Comparison of ENCODE assay signal across 28 cellular contexts in the genomic region with DNA sequence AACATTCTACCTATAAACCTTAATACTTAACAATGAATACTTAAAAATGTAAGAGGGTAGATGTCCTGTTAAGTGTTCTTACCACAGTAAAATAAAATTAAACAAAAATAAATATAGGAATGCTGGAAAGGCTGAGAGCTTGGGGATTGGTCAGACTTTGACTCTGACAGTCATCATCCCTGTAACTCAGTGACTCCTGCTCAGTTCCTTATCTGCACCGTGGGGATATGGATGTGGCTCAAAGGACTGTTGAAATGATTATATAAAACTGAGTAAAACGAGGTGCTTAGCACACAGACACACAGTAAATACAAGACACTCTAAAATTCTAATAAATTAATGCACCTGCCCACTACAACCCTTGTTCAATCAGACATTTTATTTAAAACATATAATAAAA.
"Had no signal": no experiment of that assay in that cellular context is flagged by ENCODE, and none has a peak within 500 bp of the region (broad histone marks: within the 10 kb centered on the region; RNA-seq: fewer than 3 reads in every experiment).

No MANE protein-coding gene starts in this region.

- H3K36me3 ChIP-seq: neural progenitor cell, ovary, right lobe of liver, sigmoid colon, spleen, suprapubic skin, tibial artery, transverse colon, upper lobe of right lung, uterus had no signal

- ATAC-seq: naive thymus-derived CD4-positive, alpha-beta T cell; natural killer cell; psoas muscle; right cardiac atrium; right lobe of liver; stimulated activated memory B cell treated with anti-CD40 and anti-IgM and Interleukin-4, amounts not matched to agents 10 μg/mL and 1 μg/mL and 100 μg/mL, for 72 hours; stimulated activated naive CD8-positive, alpha-beta T cell treated with anti-CD3 and anti-CD28 coated beads, Interleukin-15, Interleukin-2, amounts not matched to agents 100 U/mL and 50 U/mL, for 24 hours; upper lobe of right lung had no signal

- H2AFZ ChIP-seq: neural progenitor cell, parathyroid adenoma had no signal

- H3K4me2 ChIP-seq: neural progenitor cell, smooth muscle cell had no signal

- DNase-seq: naive thymus-derived CD4-positive, alpha-beta T cell; natural killer cell; occipital lobe; ovary; psoas muscle; right cardiac atrium; right lobe of liver; sigmoid colon; spleen; stimulated activated CD4-positive, alpha-beta T cell treated with anti-CD3 and anti-CD28 coated beads, Interleukin-12 subunit alpha, Interleukin-12 subunit beta, amount 100 ng/mL, for 4 hours; stimulated activated CD4-positive, alpha-beta T cell treated with anti-CD3 and anti-CD28 coated beads, Interleukin-1b, Interleukin-23, amount 100 ng/mL, for 48 hours; stimulated activated CD4-positive, alpha-beta T cell treated with anti-CD3 and anti-CD28 coated beads, Interleukin-4, amount 100 ng/mL, for 1 hour; stimulated activated CD4-positive, alpha-beta T cell treated with anti-CD3 and anti-CD28 coated beads, Interleukin-4, amount 100 ng/mL, for 4 hours; stimulated activated CD8-positive, alpha-beta memory T cell treated with anti-CD3 and anti-CD28 coated beads, Interleukin-4, amount 100 ng/mL, for 48 hours; stimulated activated naive CD4-positive, alpha-beta T cell; stimulated activated naive CD8-positive, alpha-beta T cell treated with anti-CD3 and anti-CD28 coated beads, Interleukin-15, amount 100 ng/mL, for 72 hours; stimulated activated naive CD8-positive, alpha-beta T cell treated with anti-CD3 and anti-CD28 coated beads, Interleukin-15, Interleukin-2, amounts not matched to agents 100 U/mL and 50 U/mL, for 24 hours; substantia nigra; testis; tibial artery; transverse colon; upper lobe of right lung; uterus had no signal

- H3K4me1 ChIP-seq: neural progenitor cell, parathyroid adenoma, psoas muscle, right lobe of liver, sigmoid colon, spleen, suprapubic skin, testis, tibial artery, upper lobe of right lung, uterus had no signal

- H3K4me3 ChIP-seq: neural progenitor cell, ovary, psoas muscle, right lobe of liver, sigmoid colon, smooth muscle cell, spleen, suprapubic skin, testis, tibial artery, transverse colon, upper lobe of right lung, uterus had no signal

- H3K79me2 ChIP-seq: parathyroid adenoma had no signal

- H3K9me3 ChIP-seq: ovary, psoas muscle, right lobe of liver, sigmoid colon, spleen, suprapubic skin, testis, tibial artery, transverse colon, upper lobe of right lung, uterus had no signal

- H3K27ac ChIP-seq: neural progenitor cell, ovary, parathyroid adenoma, psoas muscle, right lobe of liver, sigmoid colon, spleen, suprapubic skin, testis, tibial artery, transverse colon, upper lobe of right lung, uterus had no signal

- H3K27me3 ChIP-seq: neural progenitor cell, ovary, right lobe of liver, spleen, suprapubic skin, testis, tibial artery, transverse colon, upper lobe of right lung, uterus had no signal

- H3K9ac ChIP-seq: neural progenitor cell, parathyroid adenoma had no signal
